In genomic region chr10:13099666-13100348, GRCh38 we compare ENCODE assay signal across 8 cellular contexts. TPM values are rescaled to one million over a fixed set of nuclear protein-coding genes. Genes with fewer than 3 reads are reported as not detected.
DNase-seq lines count a peak whose midpoint lies in the region; ATAC-seq, FAIRE-seq and TF ChIP-seq lines count a peak whose summit lies in the region.

OPTN (plus strand) TSS chr10:13100163; CDS start chr10:13109123, 8,960 bp downstream.

- H3K9me3 ChIP-seq in IMR-90 (ENCODE audit: control insufficient read depth, insufficient read depth, low read length) = no peaks in the 10 kb centered on the region
- H3K9me3 ChIP-seq in neuronal stem cell (replicated peaks in 1 of 2; ENCODE audit: control insufficient read depth in 2 of 2, insufficient read depth in 1 of 2, low read depth in 1 of 2, low read length in 2 of 2) = no peaks in the 10 kb centered on the region

- DNase-seq in DMS79 (lab: John Stamatoyannopoulos, UW) (peak; percentile 27), IMR-90 (peak; percentile 83), SHP77 (lab: John Stamatoyannopoulos, UW) (peak; percentile 77 to 79), frontal cortex (ENCODE audit: low spot score in 2 of 2) (peak; percentile 87 to 89), neuronal stem cell (ENCODE audit: low spot score) (peak; percentile 81), substantia nigra (lab: John Stamatoyannopoulos, UW) (peak in 48 of 49 donors; percentile 42 to 93 (median 79))
- DNase-seq in activated naive CD4-positive, alpha-beta T cell (lab: John Stamatoyannopoulos, UW) = peak; percentile 45 to 76 (median 60)

- peak within 1 kb of the TSS; percentile 97 for H2AK9ac ChIP-seq in IMR-90 (replicated peaks; ENCODE audit: low read depth, low read length, poor library complexity)

- intact Hi-C loops in IMR-90 (cut with micrococcal nuclease) = loop anchor here (1.0 kb wide), 2 partner anchors 393 to 836 kb away; no protein-coding TSS in a partner anchor

- peak within 1 kb of the TSS; percentile 66 for H4K5ac ChIP-seq in IMR-90 (ENCODE audit: low read depth, low read length)

- no peaks in the 10 kb centered on the region for H3K27me3 ChIP-seq in IMR-90 (ENCODE audit: control insufficient read depth, insufficient read depth, low read length)
- peaks cover 0 to 35% (median 0%) of the 10 kb centered on the region in 3 experiments for H3K27me3 ChIP-seq in neuronal stem cell (ENCODE audit: control insufficient read depth in 3 of 3, insufficient read depth in 3 of 3, low read depth in 1 of 3, low read length in 3 of 3)

- H3K4ac ChIP-seq in IMR-90 (ENCODE audit: low read depth, low read length) (peak within 1 kb of the TSS; percentile 89), neuronal stem cell (ENCODE audit: low read length) (no peak within 1 kb of the TSS)

- POLR2A ChIA-PET in IMR-90 (lab: Charles Lee; ENCODE audit: unreplicated experiment) = no interaction called here

- H3K4me3 ChIP-seq in IMR-90 (ENCODE audit: insufficient read depth, low read depth, low read length) (peak within 1 kb of the TSS; percentile 73), neuronal stem cell (ENCODE audit: low read length in 2 of 2) (peak within 1 kb of the TSS; percentile 56 to 89)

- dilution Hi-C loops in IMR-90 (cut with HindIII; ENCODE audit: low sequenced_read_pairs, unreplicated experiment) = no loop called here

- H3K18ac ChIP-seq in IMR-90 (ENCODE audit: low read depth, low read length) (peak within 1 kb of the TSS; percentile 78), neuronal stem cell (ENCODE audit: low read length) (peak within 1 kb of the TSS; percentile 74)

- H4K20me1 ChIP-seq in IMR-90 (ENCODE audit: insufficient read depth, low read length) = peaks cover 11% of the 10 kb centered on the region; the same call in 1 of the 2 replicates

- ATAC-seq in GM21515 (IDR thresholded peaks at IDR 0.05; ENCODE audit: unreplicated experiment) (peak; percentile 69), IMR-90 (ENCODE audit: low read depth) (peak; percentile 88)

- H3K23ac ChIP-seq in IMR-90 (ENCODE audit: low read depth, low read length) = peak within 1 kb of the TSS; percentile 89
- peak within 1 kb of the TSS; percentile 82 for H3K23ac ChIP-seq in neuronal stem cell (ENCODE audit: low read depth, low read length, poor library complexity)

- H3K79me1 ChIP-seq in IMR-90 (ENCODE audit: low read depth in 1 of 2, low read length in 2 of 2) (peaks cover 26 to 37% of the 10 kb centered on the region in 2 experiments), neuronal stem cell (ENCODE audit: low read depth, low read length) (no peaks in the 10 kb centered on the region)

- peak within 1 kb of the TSS; percentile 81 for H2BK20ac ChIP-seq in IMR-90 (ENCODE audit: low read depth, low read length)

- H2BK120ac ChIP-seq in IMR-90 (ENCODE audit: low read depth, low read length) = peak within 1 kb of the TSS; percentile 94
- no peak within 1 kb of the TSS for H2BK120ac ChIP-seq in neuronal stem cell (ENCODE audit: low read depth, low read length)

- peak; percentile 89 for TF ChIP-seq RAD21 in IMR-90 (IDR thresholded peaks at IDR 0.05; ENCODE audit: low read length)

- TF ChIP-seq POLR2A in IMR-90 (IDR thresholded peaks at IDR 0.05; ENCODE audit: low read depth, low read length) = peak; percentile 69; the same call in 1 of the 2 replicates

- H2BK5ac ChIP-seq in IMR-90 (ENCODE audit: low read depth, low read length, poor library complexity, severe bottlenecking) (peak within 1 kb of the TSS; percentile 99), neuronal stem cell (ENCODE audit: low read length) (no peak within 1 kb of the TSS)

- 0% methylated on average over 11 of the region's 54 CpGs; no CpG with 5 or more reads in 1 of the 2 experiments for WGBS in IMR-90 (ENCODE audit: extremely low coverage in 2 of 2, insufficient read length in 1 of 2), 2 experiments
- WGBS in neuronal stem cell (ENCODE audit: extremely low coverage in 2 of 2, insufficient read length in 2 of 2, insufficient replicate concordance in 1 of 2), 2 donors = no CpG with 5 or more reads among the region's 54 CpGs

- peak within 1 kb of the TSS; percentile 82 for H3K56ac ChIP-seq in IMR-90 (ENCODE audit: extremely low read depth, insufficient read depth, low read length)

- peaks cover 5% of the 10 kb centered on the region for H3K36me3 ChIP-seq in IMR-90 (ENCODE audit: control insufficient read depth, insufficient read depth, low read length)
- no peaks in the 10 kb centered on the region for H3K36me3 ChIP-seq in neuronal stem cell (replicated peaks in 1 of 2; ENCODE audit: control insufficient read depth in 2 of 2, insufficient read depth in 2 of 2, low read length in 2 of 2)

- H2BK15ac ChIP-seq in IMR-90 (ENCODE audit: low read depth, low read length) = peak within 1 kb of the TSS; percentile 87; the same call in 2 of the 3 replicates
- H2BK15ac ChIP-seq in neuronal stem cell (ENCODE audit: low read length) = peak within 1 kb of the TSS; percentile 43

- peaks cover 13% of the 10 kb centered on the region for H3K9me1 ChIP-seq in IMR-90 (ENCODE audit: insufficient read depth, low read length)

- peak within 1 kb of the TSS; percentile 98 for H2AFZ ChIP-seq in IMR-90 (replicated peaks; ENCODE audit: low read length, poor library complexity)
- H2AFZ ChIP-seq in neuronal stem cell (ENCODE audit: low read length) = peak within 1 kb of the TSS; percentile 95

- H2AK5ac ChIP-seq in IMR-90 (ENCODE audit: low read depth, low read length) (peak within 1 kb of the TSS; percentile 91), neuronal stem cell (ENCODE audit: low read depth, low read length) (peak within 1 kb of the TSS; percentile 25)

- peak within 1 kb of the TSS; percentile 96 for H3K4me2 ChIP-seq in IMR-90 (ENCODE audit: low read depth, low read length)
- peak within 1 kb of the TSS; percentile 88 for H3K4me2 ChIP-seq in neuronal stem cell (ENCODE audit: insufficient read depth, low read length, poor library complexity, severe bottlenecking)

- in situ Hi-C loops in IMR-90 (cut with MboI; ENCODE audit: low sequenced_read_pairs) = no loop called here

- no TSS peak for BruUV-seq in IMR-90 (replicated peaks; lab: Mats Ljungman, UMichigan)

- H2BK12ac ChIP-seq in neuronal stem cell (ENCODE audit: low read length) = no peak within 1 kb of the TSS

- peak within 1 kb of the TSS; percentile 88 for H4K91ac ChIP-seq in IMR-90 (ENCODE audit: insufficient read depth, low read depth, low read length)
- H4K91ac ChIP-seq in neuronal stem cell (ENCODE audit: low read depth, low read length, poor library complexity) = no peak within 1 kb of the TSS

- peak within 1 kb of the TSS; percentile 93 for H3K27ac ChIP-seq in IMR-90 (ENCODE audit: insufficient read depth, low read length)
- H3K27ac ChIP-seq in neuronal stem cell (replicated peaks; ENCODE audit: low read length) = peak within 1 kb of the TSS; percentile 59
- H3K27ac ChIP-seq in substantia nigra (ENCODE audit: low read depth, low read length, poor library complexity, severe bottlenecking) = peak within 1 kb of the TSS; percentile 97

- no peak for FAIRE-seq in frontal cortex (lab: Jason Lieb, UNC)

- peak within 1 kb of the TSS; percentile 88 for H3K14ac ChIP-seq in IMR-90 (replicated peaks; ENCODE audit: low read depth, low read length)
- no peak within 1 kb of the TSS for H3K14ac ChIP-seq in neuronal stem cell (ENCODE audit: low read length)

- H3K4me1 ChIP-seq in IMR-90 (ENCODE audit: control insufficient read depth, insufficient read depth, low read length) (peaks cover 9% of the 10 kb centered on the region), neuronal stem cell (ENCODE audit: control insufficient read depth in 2 of 2, insufficient read depth in 1 of 2, low read depth in 1 of 2, low read length in 2 of 2) (peaks cover 4 to 12% of the 10 kb centered on the region in 2 donors)

- peak; percentile 96 for TF ChIP-seq CTCF in IMR-90 (conservative IDR thresholded peaks at IDR 0.05; ENCODE audit: low read depth, low read length)

- CTCF ChIA-PET in IMR-90 (lab: Yijun Ruan, JAX) = interaction anchor here (0.6 to 1.2 kb wide), 11 partner anchors 9 to 1008 kb away, joined by 3 to 5 read pairs (median 4); partner anchors contain the start of gene PRPF18

- H4K8ac ChIP-seq in IMR-90 (ENCODE audit: low read depth in 2 of 2, low read length in 2 of 2) (peak within 1 kb of the TSS; percentile 22 to 75), neuronal stem cell (ENCODE audit: low read depth, low read length) (no peak within 1 kb of the TSS)

- peak within 1 kb of the TSS; percentile 92 for H3K9ac ChIP-seq in IMR-90 (ENCODE audit: low read depth, low read length)
- H3K9ac ChIP-seq in neuronal stem cell (ENCODE audit: low read depth, low read length, poor library complexity) = peak within 1 kb of the TSS; percentile 94

TF ChIP-seq in IMR-90, 13 proteins besides CTCF, POLR2A, EP300 and RAD21:
- no peak for TF ChIP-seq CHD1 (IDR thresholded peaks at IDR 0.05; ENCODE audit: low read depth, low read length)
- TF ChIP-seq MAZ (IDR thresholded peaks at IDR 0.05; ENCODE audit: borderline replicate concordance, low read depth, low read length) = peak; percentile 17; the same call in 1 of the 2 replicates
- no peak for TF ChIP-seq RFX5 (IDR thresholded peaks at IDR 0.05; ENCODE audit: low read depth, low read length)
- no peak for TF ChIP-seq RCOR1 (IDR thresholded peaks at IDR 0.05; ENCODE audit: insufficient replicate concordance, low read length)
- no peak for TF ChIP-seq MAFK (IDR thresholded peaks at IDR 0.05; ENCODE audit: low read depth, low read length)
- no peak for TF ChIP-seq NFE2L2 (IDR thresholded peaks at IDR 0.05; ENCODE audit: low read depth, low read length)
- no peak for TF ChIP-seq BHLHE40 (IDR thresholded peaks at IDR 0.05; ENCODE audit: low read depth, low read length)
- TF ChIP-seq, protein P1, sequence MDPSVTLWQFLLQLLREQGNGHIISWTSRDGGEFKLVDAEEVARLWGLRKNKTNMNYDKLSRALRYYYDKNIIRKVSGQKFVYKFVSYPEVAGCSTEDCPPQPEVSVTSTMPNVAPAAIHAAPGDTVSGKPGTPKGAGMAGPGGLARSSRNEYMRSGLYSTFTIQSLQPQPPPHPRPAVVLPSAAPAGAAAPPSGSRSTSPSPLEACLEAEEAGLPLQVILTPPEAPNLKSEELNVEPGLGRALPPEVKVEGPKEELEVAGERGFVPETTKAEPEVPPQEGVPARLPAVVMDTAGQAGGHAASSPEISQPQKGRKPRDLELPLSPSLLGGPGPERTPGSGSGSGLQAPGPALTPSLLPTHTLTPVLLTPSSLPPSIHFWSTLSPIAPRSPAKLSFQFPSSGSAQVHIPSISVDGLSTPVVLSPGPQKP (IDR thresholded peaks at IDR 0.05; ENCODE audit: borderline replicate concordance, low read depth, low read length) = no peak
- TF ChIP-seq SMC3 (IDR thresholded peaks at IDR 0.05; ENCODE audit: low read depth, low read length) = peak; percentile 38
- TF ChIP-seq MXI1 (IDR thresholded peaks at IDR 0.05; ENCODE audit: borderline replicate concordance, low read depth, low read length) = peak; percentile 28; the same call in 1 of the 2 replicates
- no peak for TF ChIP-seq FOS (IDR thresholded peaks at IDR 0.05; ENCODE audit: low read depth, low read length)

RNA-seq across cellular contexts. Expression of gene OPTN, which starts in this region (rescaled TPM):
- 34.8 and 56.9 TPM in 2 replicates for total RNA-seq in IMR-90 (2012; rRNA removed)
- 39.1 and 41.4 TPM in 2 replicates for polyA plus RNA-seq in IMR-90 (2012; rRNA removed)
- 10.2 and 14.9 TPM in 2 replicates for polyA plus RNA-seq in IMR-90 (2012; cell fraction: cytosol; rRNA removed)
- polyA plus RNA-seq in IMR-90 (2012; cell fraction: nucleus; rRNA removed; ENCODE audit: low replicate concordance) = 7.7 and 46.9 TPM in 2 replicates
- 75.4 TPM for total RNA-seq in frontal cortex
- polyA plus RNA-seq in neuronal stem cell (2013, experiment 1 of 2) = 11.0 TPM
- polyA plus RNA-seq in neuronal stem cell (2013, experiment 2 of 2) = 11.0 TPM

Comparison
In these comparisons a context has a peak if more than half of its experiments do, and no peak if none do; other contexts are left out.
1. Peak in every context shown above with its lines: DNase-seq, ATAC-seq, H3K4me3 ChIP-seq and H3K27ac ChIP-seq.
2. DNase-seq: peak in every context shown above with its lines; median percentile 88 in frontal cortex; 83 in IMR-90; 81 in neuronal stem cell; 79 in substantia nigra; 78 in SHP77; 60 in activated naive CD4-positive, alpha-beta T cell; 27 in DMS79.